ENCODE assay signal across 25 cellular contexts in the genomic region with DNA sequence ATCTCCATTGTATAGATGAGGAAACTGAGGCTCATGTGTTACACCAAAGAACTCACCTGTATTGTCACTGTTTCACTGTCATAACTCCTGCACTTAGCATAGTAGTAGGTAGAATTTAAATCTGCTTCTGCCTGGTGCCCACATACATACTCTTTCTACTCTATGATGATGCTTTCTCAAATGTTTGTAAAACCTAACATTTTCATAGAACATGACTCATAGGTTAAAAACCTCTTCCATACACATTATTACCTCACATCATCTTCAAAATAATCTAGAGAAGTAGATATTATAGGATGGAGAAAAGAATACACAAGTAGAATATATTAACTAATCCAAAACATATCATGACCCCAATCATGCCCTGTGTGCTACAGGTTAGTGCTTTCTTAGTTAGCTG.
"Had no signal": no experiment of that assay in that cellular context is flagged by ENCODE, and none has a peak within 500 bp of the region (broad histone marks: within the 10 kb centered on the region; RNA-seq: fewer than 3 reads in every experiment).

No MANE protein-coding gene starts in this region.

- H3K9me3 ChIP-seq: gastroesophageal sphincter, spleen, transverse colon had no signal

- H3K4me3 Mint-ChIP-seq: activated T-cell treated with anti-CD3 and anti-CD28 coated beads, Interleukin-2, amount 50 U/mL, for 72 hours; brain; nephron had no signal

- H3K4me1 ChIP-seq: gastroesophageal sphincter, spleen had no signal

- H3K27me3 ChIP-seq: cardiac muscle cell, dorsolateral prefrontal cortex, gastroesophageal sphincter, hepatocyte, spleen, transverse colon had no signal

- H3K27ac Mint-ChIP-seq: activated naive CD4-positive, alpha-beta T cell treated with anti-CD3 and anti-CD28 coated beads, Interleukin-2, amount 50 U/mL, for 72 hours; activated T-cell treated with anti-CD3 and anti-CD28 coated beads, Interleukin-2, amount 50 U/mL, for 72 hours; brain; nephron had no signal

- ATAC-seq: activated naive CD4-positive, alpha-beta T cell treated with anti-CD3 and anti-CD28 coated beads, Interleukin-2, amount 50 U/mL, for 72 hours; activated T-cell treated with anti-CD3 and anti-CD28 coated beads, Interleukin-2, amount 50 U/mL, for 72 hours; gastroesophageal sphincter; left cardiac atrium; right cardiac atrium had no signal

- H3K27me3 Mint-ChIP-seq: brain had no signal

- H3K36me3 Mint-ChIP-seq: activated naive CD4-positive, alpha-beta T cell treated with anti-CD3 and anti-CD28 coated beads, Interleukin-2, amount 50 U/mL, for 72 hours had no signal

- H3K36me3 ChIP-seq: cardiac muscle cell, gastroesophageal sphincter, spleen, transverse colon had no signal

- H3K27ac ChIP-seq: cardiac muscle cell, coronary artery, dorsolateral prefrontal cortex, gastroesophageal sphincter, hepatocyte, spleen, transverse colon had no signal

- H3K4me3 ChIP-seq: cardiac muscle cell, coronary artery, dorsolateral prefrontal cortex, gastroesophageal sphincter, hepatocyte, spleen, transverse colon had no signal

- H3K9me3 Mint-ChIP-seq: activated naive CD4-positive, alpha-beta T cell treated with anti-CD3 and anti-CD28 coated beads, Interleukin-2, amount 50 U/mL, for 72 hours; activated T-cell treated with anti-CD3 and anti-CD28 coated beads, Interleukin-2, amount 50 U/mL, for 72 hours; nephron had no signal

- DNase-seq: activated CD4-positive, alpha-beta T cell treated with anti-CD3 and anti-CD28 coated beads for 4 hours; activated CD4-positive, alpha-beta T cell treated with anti-CD3 and anti-CD28 coated beads, Interleukin-2, amount 50 U/mL, for 4 hours; activated CD4-positive, CD25-positive, alpha-beta regulatory T cell; activated naive CD4-positive, alpha-beta T cell; activated T-cell treated with anti-CD3 and anti-CD28 coated beads for 4 hours; activated T-cell treated with anti-CD3 and anti-CD28 coated beads, Interleukin-2, amount 50 U/mL, for 72 hours; aorta; cerebellar nuclear complex; dorsolateral prefrontal cortex; effector memory CD4-positive, alpha-beta T cell; erythroblast; left cardiac atrium; mammary epithelial cell; posterior cingulate gyrus; right cardiac atrium; spleen; stimulated activated naive CD4-positive, alpha-beta T cell treated with Interleukin-2 at 50 U/mL for 16 hours; transverse colon had no signal
